28 cellular contexts compared by ENCODE assay signal in the genomic region with DNA sequence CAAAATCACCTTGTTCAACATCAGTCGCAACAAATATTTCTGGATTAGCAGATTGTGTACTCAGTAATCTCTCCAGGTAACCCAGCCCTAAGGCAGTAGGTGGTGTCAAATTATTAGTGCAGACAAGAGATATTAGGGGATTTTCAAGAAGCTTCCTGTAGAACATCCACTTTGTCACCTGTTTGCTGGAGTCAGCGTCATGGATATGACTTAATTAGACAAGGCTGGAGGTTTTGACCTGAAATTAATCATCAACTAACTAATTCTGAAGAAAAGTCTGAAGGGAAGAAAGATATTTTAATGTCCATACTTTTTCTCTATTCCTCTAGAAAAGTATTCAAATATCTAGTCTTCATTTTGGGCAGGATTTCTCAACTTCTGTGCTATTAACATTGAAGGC.
"Had no signal": no experiment of that assay in that cellular context is flagged by ENCODE, and none has a peak within 500 bp of the region (broad histone marks: within the 10 kb centered on the region; RNA-seq: fewer than 3 reads in every experiment).

No MANE protein-coding gene starts in this region.

- H3K27me3 ChIP-seq: pancreas, right lobe of liver, suprapubic skin, testis, tibial artery, transverse colon, vagina had no signal

- H3K4me1 Mint-ChIP-seq: naive B cell; naive thymus-derived CD8-positive, alpha-beta T cell; neural crest cell; stimulated activated effector memory CD8-positive, alpha-beta T cell treated with anti-CD3 and anti-CD28 coated beads, Interleukin-12 subunit alpha, Interleukin-12 subunit beta, amount 100 ng/mL, for 72 hours; stimulated activated naive CD8-positive, alpha-beta T cell treated with anti-CD3 and anti-CD28 coated beads, Interleukin-15, amount 100 ng/mL, for 72 hours had no signal

- H3K9me3 ChIP-seq: neutrophil, pancreas, prostate gland, right lobe of liver, suprapubic skin, testis, tibial artery, transverse colon, vagina had no signal

- H3K9me3 Mint-ChIP-seq: naive thymus-derived CD8-positive, alpha-beta T cell; natural killer cell treated with Interleukin-12 subunit alpha and Interleukin-12 subunit beta and Interleukin-15 and Interleukin-18, amount 100 ng/mL, for 72 hours; nephron progenitor cell; neural crest cell; stimulated activated effector memory CD8-positive, alpha-beta T cell treated with anti-CD3 and anti-CD28 coated beads, Interleukin-12 subunit alpha, Interleukin-12 subunit beta, amount 100 ng/mL, for 72 hours; stimulated activated naive CD8-positive, alpha-beta T cell treated with anti-CD3 and anti-CD28 coated beads, Interleukin-15, amount 100 ng/mL, for 72 hours had no signal

- H3K4me3 ChIP-seq: pancreas, prostate gland, right lobe of liver, skin epidermis, suprapubic skin, testis, tibial artery, transverse colon, vagina had no signal

- DNase-seq: naive B cell; naive thymus-derived CD8-positive, alpha-beta T cell; nephron progenitor cell; nucleus accumbens; pancreas; right cardiac atrium; right lobe of liver; stimulated activated CD4-positive, alpha-beta T cell treated with anti-CD3 and anti-CD28 coated beads, Interleukin-15, amount 100 ng/mL, for 24 hours; stimulated activated CD4-positive, alpha-beta T cell treated with anti-CD3 and anti-CD28 coated beads, Interleukin-2, amount 100 ng/mL, for 24 hours; stimulated activated CD4-positive, alpha-beta T cell treated with anti-CD3 and anti-CD28 coated beads, Interleukin-2, amount 100 ng/mL, for 48 hours; stimulated activated CD4-positive, alpha-beta T cell treated with anti-CD3 and anti-CD28 coated beads, Interleukin-4, amount 100 ng/mL, for 24 hours; stimulated activated naive CD4-positive, alpha-beta T cell; stimulated activated naive CD8-positive, alpha-beta T cell treated with anti-CD3 and anti-CD28 coated beads, Interleukin-15, amount 100 ng/mL, for 72 hours; stimulated activated naive CD8-positive, alpha-beta T cell treated with anti-CD3 and anti-CD28 coated beads, Interleukin-15, Interleukin-2, amounts not matched to agents 100 U/mL and 50 U/mL, for 24 hours; substantia nigra; testis; tibial artery; transverse colon had no signal

- H3K36me3 ChIP-seq: neutrophil, pancreas, prostate gland, right lobe of liver, suprapubic skin, tibial artery, transverse colon, vagina had no signal

- H3K4me3 Mint-ChIP-seq: naive B cell; naive thymus-derived CD8-positive, alpha-beta T cell; natural killer cell treated with Interleukin-12 subunit alpha and Interleukin-12 subunit beta and Interleukin-15 and Interleukin-18, amount 100 ng/mL, for 72 hours; nephron progenitor cell; neural crest cell; stimulated activated effector memory CD8-positive, alpha-beta T cell treated with anti-CD3 and anti-CD28 coated beads, Interleukin-12 subunit alpha, Interleukin-12 subunit beta, amount 100 ng/mL, for 72 hours; stimulated activated naive CD8-positive, alpha-beta T cell treated with anti-CD3 and anti-CD28 coated beads, Interleukin-15, amount 100 ng/mL, for 72 hours; type B pancreatic cell had no signal

- FAIRE-seq: pancreas, urothelium cell line had no signal

- H3K27me3 Mint-ChIP-seq: stimulated activated naive CD8-positive, alpha-beta T cell treated with anti-CD3 and anti-CD28 coated beads, Interleukin-15, amount 100 ng/mL, for 72 hours; type B pancreatic cell had no signal

- H3K27ac ChIP-seq: neutrophil, pancreas, prostate gland, right lobe of liver, skin epidermis, suprapubic skin, testis, tibial artery, transverse colon, vagina had no signal

- H3K36me3 Mint-ChIP-seq: naive B cell; naive thymus-derived CD8-positive, alpha-beta T cell; natural killer cell treated with Interleukin-12 subunit alpha and Interleukin-12 subunit beta and Interleukin-15 and Interleukin-18, amount 100 ng/mL, for 72 hours; stimulated activated effector memory CD8-positive, alpha-beta T cell treated with anti-CD3 and anti-CD28 coated beads, Interleukin-12 subunit alpha, Interleukin-12 subunit beta, amount 100 ng/mL, for 72 hours; type B pancreatic cell had no signal

- ATAC-seq: naive thymus-derived CD8-positive, alpha-beta T cell; natural killer cell treated with Interleukin-12 subunit alpha and Interleukin-12 subunit beta and Interleukin-15 and Interleukin-18, amount 100 ng/mL, for 72 hours; right cardiac atrium; right lobe of liver; stimulated activated effector memory CD8-positive, alpha-beta T cell treated with anti-CD3 and anti-CD28 coated beads, Interleukin-12 subunit alpha, Interleukin-12 subunit beta, amount 100 ng/mL, for 72 hours; stimulated activated naive CD8-positive, alpha-beta T cell treated with anti-CD3 and anti-CD28 coated beads, Interleukin-15, amount 100 ng/mL, for 72 hours; stimulated activated naive CD8-positive, alpha-beta T cell treated with anti-CD3 and anti-CD28 coated beads, Interleukin-15, Interleukin-2, amounts not matched to agents 100 U/mL and 50 U/mL, for 24 hours had no signal

- H3K27ac Mint-ChIP-seq: naive B cell; naive thymus-derived CD8-positive, alpha-beta T cell; natural killer cell treated with Interleukin-12 subunit alpha and Interleukin-12 subunit beta and Interleukin-15 and Interleukin-18, amount 100 ng/mL, for 72 hours; nephron progenitor cell; stimulated activated effector memory CD8-positive, alpha-beta T cell treated with anti-CD3 and anti-CD28 coated beads, Interleukin-12 subunit alpha, Interleukin-12 subunit beta, amount 100 ng/mL, for 72 hours; stimulated activated naive CD8-positive, alpha-beta T cell treated with anti-CD3 and anti-CD28 coated beads, Interleukin-15, amount 100 ng/mL, for 72 hours; type B pancreatic cell had no signal

- H3K4me1 ChIP-seq: prostate gland, testis, tibial artery, transverse colon had no signal
